Comparison of ENCODE assay signal across 29 cellular contexts in the genomic region with DNA sequence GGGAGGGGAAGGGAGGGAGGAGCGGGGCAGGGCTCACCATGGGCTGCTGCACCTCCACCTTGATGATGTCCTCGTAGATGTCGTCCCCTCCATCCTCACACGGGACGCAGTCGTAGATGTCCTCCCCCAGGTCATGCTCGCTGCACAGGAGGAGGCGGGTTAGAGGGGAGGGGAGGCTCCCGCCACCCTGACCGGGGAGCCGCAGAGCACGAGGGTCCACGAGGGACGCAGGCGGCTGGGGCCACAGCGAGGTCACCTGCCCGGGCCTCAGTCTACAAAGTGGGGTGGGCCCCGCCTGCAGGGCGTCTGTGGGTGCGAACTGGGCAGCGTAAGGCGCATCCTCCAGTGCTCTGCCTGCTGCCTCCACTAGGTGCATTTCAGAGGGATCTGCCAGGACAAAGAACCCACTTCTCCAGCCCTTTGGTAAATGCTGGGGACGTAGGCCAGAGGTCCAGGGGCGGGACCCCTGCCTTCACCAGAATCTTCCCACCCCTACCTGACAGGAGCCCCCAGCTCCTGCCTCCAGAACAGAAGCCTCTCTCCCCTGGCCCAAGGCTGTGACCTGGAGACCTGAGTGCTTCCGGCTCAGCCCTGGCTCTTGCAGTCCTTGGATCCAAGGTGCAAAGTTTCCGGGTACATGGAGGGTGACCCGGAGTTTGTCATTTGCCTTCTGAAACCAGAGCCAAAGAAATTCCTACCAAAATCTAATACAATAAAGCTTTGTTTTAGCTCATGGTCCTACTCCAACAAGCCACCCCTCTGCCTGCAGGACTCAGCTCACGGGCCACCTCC.
"Had no signal": no experiment of that assay in that cellular context is flagged by ENCODE, and none has a peak within 500 bp of the region (broad histone marks: within the 10 kb centered on the region; RNA-seq: fewer than 3 reads in every experiment).

No MANE protein-coding gene starts in this region.

- H3K4me2 ChIP-seq: neural progenitor cell had no signal

- H3K4me3 ChIP-seq: esophagus squamous epithelium, left ventricle myocardium inferior, lung, neural progenitor cell, right atrium auricular region, testis, transverse colon, uterus had no signal

- DNase-seq: activated CD4-positive, alpha-beta memory T cell treated with anti-CD3 and anti-CD28 coated beads for 36 hours; activated CD4-positive, alpha-beta T cell treated with anti-CD3 and anti-CD28 coated beads, Interleukin-2, amount 10 ng/mL, durations not matched to agents 24 days and 14 days; activated CD4-positive, CD25-positive, alpha-beta regulatory T cell treated with anti-CD3 and anti-CD28 coated beads, Interleukin-2, amount 50 U/mL, for 72 hours; activated CD8-positive, alpha-beta memory T cell treated with anti-CD3 and anti-CD28 coated beads, Interleukin-2, amount 50 U/mL, for 4 hours; activated gamma-delta T cell; activated naive CD4-positive, alpha-beta T cell treated with anti-CD3 and anti-CD28 coated beads, Interleukin-2, amount 10 ng/mL, durations not matched to agents 7 days and 5 days; activated naive CD8-positive, alpha-beta T cell treated with anti-CD3 and anti-CD28 coated beads, Interleukin-2, amount 10 ng/mL, durations not matched to agents 7 days and 5 days; activated T-cell treated with anti-CD3 and anti-CD28 coated beads, Interleukin-2, amount 50 U/mL, for 24 hours; central memory CD4-positive, alpha-beta T cell; dermis blood vessel endothelial cell; effector CD4-positive, alpha-beta T cell; esophagus squamous epithelium; foreskin melanocyte; left ventricle myocardium inferior; mesendoderm; natural killer cell; stimulated activated CD4-positive, alpha-beta T cell treated with anti-CD3 and anti-CD28 coated beads, Interleukin-15, amount 100 ng/mL, for 24 hours; stimulated activated CD4-positive, alpha-beta T cell treated with anti-CD3 and anti-CD28 coated beads, Interleukin-2, amount 100 ng/mL, for 24 hours; stimulated activated naive CD4-positive, alpha-beta T cell; T-helper 17 cell; T1000; testis; transverse colon; uterus; WERI-Rb-1 had no signal

- H3K36me3 ChIP-seq: neural progenitor cell, transverse colon, uterus had no signal

- H3K27ac ChIP-seq: epithelial cell of prostate, esophagus squamous epithelium, left ventricle myocardium inferior, neural progenitor cell, right atrium auricular region, testis, transverse colon, uterus had no signal

- H3K9ac ChIP-seq: neural progenitor cell had no signal

- H3K27me3 ChIP-seq: esophagus squamous epithelium, neural progenitor cell, right atrium auricular region, testis, transverse colon, uterus had no signal

- H3K4me1 ChIP-seq: esophagus squamous epithelium, neural progenitor cell, testis, transverse colon, uterus had no signal

- ATAC-seq: natural killer cell, T-helper 17 cell had no signal

- H3K9me3 ChIP-seq: esophagus squamous epithelium, left ventricle myocardium inferior, right atrium auricular region, testis, transverse colon, uterus had no signal

- H2AFZ ChIP-seq: neural progenitor cell had no signal
